Comparison of ENCODE assay signal across 8 cellular contexts in the genomic region with DNA sequence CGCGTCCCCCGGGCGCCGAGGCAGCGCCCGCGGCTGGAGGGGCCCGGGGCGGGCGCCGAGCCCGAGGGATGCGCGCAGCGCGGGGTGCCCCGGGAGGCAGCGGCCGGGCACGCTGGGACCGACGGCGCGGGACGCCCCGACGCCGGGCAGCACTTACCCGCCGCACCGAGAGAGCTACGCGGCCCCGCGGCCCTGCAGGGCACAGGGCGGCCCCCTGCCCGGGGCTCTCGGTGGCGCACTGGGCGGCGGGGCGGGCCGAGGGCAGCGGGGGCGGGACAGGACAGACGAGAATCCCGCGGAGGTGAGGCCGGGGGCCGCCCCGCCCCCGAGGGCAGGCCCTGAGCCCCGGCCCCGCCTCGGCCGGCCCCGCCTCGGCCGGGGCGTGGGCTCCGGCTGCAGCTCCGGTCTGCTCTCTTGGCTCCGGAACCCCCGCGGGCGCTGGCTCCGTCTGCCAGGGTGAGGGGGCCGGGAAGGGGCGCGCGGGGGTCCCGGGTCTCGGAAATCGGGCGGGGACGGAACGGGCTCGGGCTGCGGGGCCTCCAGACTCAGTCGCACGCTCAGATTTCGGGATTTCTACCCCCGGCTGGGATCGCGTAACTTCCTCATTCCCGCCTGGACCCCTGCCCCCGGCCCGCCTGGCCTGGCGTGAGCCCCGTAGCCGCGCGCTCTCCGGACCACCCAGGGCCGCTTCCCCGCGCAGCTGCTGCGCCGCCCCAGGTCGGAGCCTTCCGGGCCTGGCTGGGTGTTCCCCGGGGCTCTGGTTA. TPM values are rescaled to one million over a fixed set of nuclear protein-coding genes. Genes with fewer than 3 reads are reported as not detected.
DNase-seq lines count a peak whose midpoint lies in the region; ATAC-seq and TF ChIP-seq lines count a peak whose summit lies in the region.

Gene PLD2, plus strand, starts transcription at position 383 of the 764 bp plus-strand sequence. CDS start 621 bp downstream, outside the sequence.

- H3K9me3 ChIP-seq in cardiac muscle cell (ENCODE audit: low read depth) = no peaks in the 10 kb centered on the region
- H3K9me3 ChIP-seq in trophoblast cell (ENCODE audit: insufficient read depth, low read depth, low read length) = peaks cover 2% of the 10 kb centered on the region
- no peaks in the 10 kb centered on the region for H3K9me3 ChIP-seq in tibial artery

- peak within 1 kb of the TSS; percentile 67 for H4K12ac ChIP-seq in trophoblast cell (ENCODE audit: low read depth, low read length)

- H3K9me3 Mint-ChIP-seq in GM23338 = peaks cover 3% of the 10 kb centered on the region; the same call in 2 of the 3 replicates
- no peaks in the 10 kb centered on the region for H3K9me3 Mint-ChIP-seq in activated naive CD8-positive, alpha-beta T cell treated with anti-CD3 and anti-CD28 coated beads, Interleukin-2, amount 50 U/mL, for 24 hours

- H3K4me1 Mint-ChIP-seq in GM23338 = peaks cover 8% of the 10 kb centered on the region; the same call in 2 of the 3 replicates
- peaks cover 8% of the 10 kb centered on the region for H3K4me1 Mint-ChIP-seq in activated naive CD8-positive, alpha-beta T cell treated with anti-CD3 and anti-CD28 coated beads, Interleukin-2, amount 50 U/mL, for 24 hours

- peaks cover 20% of the 10 kb centered on the region for H3K27me3 Mint-ChIP-seq in GM23338 (ENCODE audit: insufficient read depth, low read depth, poor library complexity)
- no peaks in the 10 kb centered on the region for H3K27me3 Mint-ChIP-seq in activated naive CD8-positive, alpha-beta T cell treated with anti-CD3 and anti-CD28 coated beads, Interleukin-2, amount 50 U/mL, for 24 hours

- peak; percentile 93 for ATAC-seq in GM23338
- peak; percentile 96 for ATAC-seq in activated naive CD8-positive, alpha-beta T cell treated with anti-CD3 and anti-CD28 coated beads, Interleukin-2, amount 50 U/mL, for 24 hours

- H3K4ac ChIP-seq in trophoblast cell (ENCODE audit: low read depth, low read length) = peak within 1 kb of the TSS; percentile 91

- peak within 1 kb of the TSS; percentile 67 for H2BK5ac ChIP-seq in trophoblast cell (ENCODE audit: low read depth, low read length, poor library complexity)

- H2AFZ ChIP-seq in GM23338 = peak within 1 kb of the TSS; percentile 78; the same call in 1 of the 2 replicates
- H2AFZ ChIP-seq in trophoblast cell (ENCODE audit: insufficient read depth, low read length, poor library complexity) = peak within 1 kb of the TSS; percentile 83

- H3K27ac Mint-ChIP-seq in GM23338 = peak within 1 kb of the TSS; percentile 80; the same call in 1 of the 2 replicates
- no peak within 1 kb of the TSS for H3K27ac Mint-ChIP-seq in activated naive CD8-positive, alpha-beta T cell treated with anti-CD3 and anti-CD28 coated beads, Interleukin-2, amount 50 U/mL, for 24 hours

- peak within 1 kb of the TSS; percentile 39 for H2AK5ac ChIP-seq in trophoblast cell (ENCODE audit: low read length)

- peak within 1 kb of the TSS; percentile 85 for H3K14ac ChIP-seq in trophoblast cell (ENCODE audit: low read length)

- H2BK12ac ChIP-seq in trophoblast cell (ENCODE audit: low read length) = peak within 1 kb of the TSS; percentile 15

- no peak within 1 kb of the TSS for H3K23ac ChIP-seq in trophoblast cell (ENCODE audit: low read length)

- peak; percentile 53 for DNase-seq in ELF-1 (ENCODE audit: low read depth, low spot score)
- DNase-seq in GM23338 (ENCODE audit: low spot score) = peak; percentile 93
- peak; percentile 77 for DNase-seq in M059J (ENCODE audit: low read depth)
- DNase-seq in T follicular helper cell (ENCODE audit: low read depth) = peak; percentile 80
- peak; percentile 90 for DNase-seq in activated naive CD8-positive, alpha-beta T cell treated with anti-CD3 and anti-CD28 coated beads, Interleukin-2, amount 50 U/mL, for 24 hours
- DNase-seq in cardiac muscle cell (ENCODE audit: low read depth in 1 of 2, low spot score in 1 of 2) = peak; percentile 83 to 94
- DNase-seq in trophoblast cell = peak; percentile 83 to 94
- DNase-seq in tibial artery = peak; percentile 85 to 89

- WGBS in trophoblast cell (ENCODE audit: extremely low coverage, insufficient coverage, insufficient read length) = no CpG with 5 or more reads among the region's 103 CpGs

- peak within 1 kb of the TSS; percentile 95 for H4K91ac ChIP-seq in trophoblast cell (ENCODE audit: low read depth, low read length)

- peak within 1 kb of the TSS; percentile 73 for H2BK120ac ChIP-seq in trophoblast cell (ENCODE audit: insufficient read depth, low read length, poor library complexity)

- H3K4me1 ChIP-seq in GM23338 (ENCODE audit: insufficient read depth) (peaks cover 6% of the 10 kb centered on the region), cardiac muscle cell (ENCODE audit: low read depth) (no peaks in the 10 kb centered on the region), trophoblast cell (ENCODE audit: control insufficient read depth in 1 of 2, insufficient read depth in 2 of 2, low read length in 2 of 2) (peaks cover 26 to 29% of the 10 kb centered on the region in 2 experiments), tibial artery (peaks cover 0 to 25% (median 18%) of the 10 kb centered on the region in 4 donors)

- H3K4me3 Mint-ChIP-seq in GM23338 = peak within 1 kb of the TSS; percentile 91
- peak within 1 kb of the TSS; percentile 76 for H3K4me3 Mint-ChIP-seq in activated naive CD8-positive, alpha-beta T cell treated with anti-CD3 and anti-CD28 coated beads, Interleukin-2, amount 50 U/mL, for 24 hours

- peak within 1 kb of the TSS; percentile 81 for H3K18ac ChIP-seq in trophoblast cell (ENCODE audit: low read length)

- intact Hi-C loops in tibial artery (cut with DNase I; ENCODE audit: low total_unique reads) = no loop called here

- no peaks in the 10 kb centered on the region for H3K9me2 ChIP-seq in GM23338 (ENCODE audit: insufficient read depth)

- peak within 1 kb of the TSS; percentile 83 for H4K8ac ChIP-seq in trophoblast cell (ENCODE audit: low read depth, low read length)

- H3K79me1 ChIP-seq in trophoblast cell (ENCODE audit: low read length) = peaks cover 10% of the 10 kb centered on the region

- peak within 1 kb of the TSS; percentile 80 for H3K4me2 ChIP-seq in GM23338
- peak within 1 kb of the TSS; percentile 99 for H3K4me2 ChIP-seq in trophoblast cell (ENCODE audit: low read length)

- H3K27me3 ChIP-seq in GM23338 (ENCODE audit: insufficient read depth) (no peaks in the 10 kb centered on the region), cardiac muscle cell (no peaks in the 10 kb centered on the region), trophoblast cell (ENCODE audit: insufficient read depth, low read length) (no peaks in the 10 kb centered on the region), tibial artery (no peaks in the 10 kb centered on the region)

- H3K36me3 ChIP-seq in GM23338 (ENCODE audit: insufficient read depth) (peaks cover 14% of the 10 kb centered on the region), cardiac muscle cell (no peaks in the 10 kb centered on the region), trophoblast cell (ENCODE audit: control insufficient read depth in 1 of 2, insufficient read depth in 2 of 2, low read length in 2 of 2) (peaks cover 20 to 22% of the 10 kb centered on the region in 2 experiments), tibial artery (peaks cover 0 to 31% (median 6%) of the 10 kb centered on the region in 3 donors)

- no peak for TF ChIP-seq CTCF in GM23338 (conservative IDR thresholded peaks at IDR 0.05; ENCODE audit: low read depth in 2 of 2)
- no peak for TF ChIP-seq CTCF in cardiac muscle cell (IDR thresholded peaks at IDR 0.05; ENCODE audit: low read depth, low read length)
- no peak for TF ChIP-seq CTCF in tibial artery (IDR thresholded peaks at IDR 0.05)

- no peaks in the 10 kb centered on the region; the same call in 1 of the 2 replicates for H4K20me1 ChIP-seq in GM23338 (replicated peaks; ENCODE audit: insufficient read depth)

- H3K4me3 ChIP-seq in GM23338 (peak within 1 kb of the TSS; percentile 77), cardiac muscle cell (peak within 1 kb of the TSS; percentile 52), trophoblast cell (ENCODE audit: low read depth, low read length) (peak within 1 kb of the TSS; percentile 91), tibial artery (peak within 1 kb of the TSS; percentile 89 to 94)

- peaks cover 21% of the 10 kb centered on the region for H3K36me3 Mint-ChIP-seq in GM23338 (ENCODE audit: low read depth)
- H3K36me3 Mint-ChIP-seq in activated naive CD8-positive, alpha-beta T cell treated with anti-CD3 and anti-CD28 coated beads, Interleukin-2, amount 50 U/mL, for 24 hours (ENCODE audit: low read depth) = peaks cover 2% of the 10 kb centered on the region

- no peaks in the 10 kb centered on the region for H3F3A ChIP-seq in GM23338 (replicated peaks; ENCODE audit: low read depth)

- H3K9ac ChIP-seq in trophoblast cell (ENCODE audit: low read length) = peak within 1 kb of the TSS; percentile 92

- H3K79me2 ChIP-seq in GM23338 (replicated peaks; ENCODE audit: insufficient read depth) (no peaks in the 10 kb centered on the region), trophoblast cell (ENCODE audit: control insufficient read depth, insufficient read depth, low read length, poor library complexity) (peaks cover 7% of the 10 kb centered on the region)

- H3K27ac ChIP-seq in GM23338 (ENCODE audit: low read depth) (0 out of 2 replicates have a peak within 1 kb of the TSS, but pooled peaks have one; percentile 6), cardiac muscle cell (no peak within 1 kb of the TSS), trophoblast cell (ENCODE audit: low read depth, low read length) (no peak within 1 kb of the TSS), tibial artery (peak within 1 kb of the TSS; percentile 67 to 71)

TF ChIP-seq in GM23338, 12 proteins besides CTCF, POLR2A, EP300 and RAD21 (continues in another document):
- TF ChIP-seq EZH2phosphoT487 (IDR thresholded peaks at IDR 0.05; ENCODE audit: unreplicated experiment) = no peak

RNA-seq across cellular contexts. Expression of gene PLD2, which starts in this region (rescaled TPM):
- 49.9 and 55.9 TPM in 2 replicates for total RNA-seq in GM23338 (2014; rRNA removed; shearing (Covaris generic))
- polyA plus RNA-seq in GM23338 (2016; fragmentation: Nextera tagmentation; extraction: Ambion mirVana) = 20.2 and 22.1 TPM in 2 replicates
- total RNA-seq in M059J (2014; rRNA removed; shearing (Covaris generic)) = 3.7 and 7.5 TPM in 2 replicates
- 15.0 and 18.3 TPM in 2 replicates for total RNA-seq in cardiac muscle cell
- polyA plus RNA-seq in cardiac muscle cell = 12.4 and 16.8 TPM in 2 replicates
- 40.7 and 43.6 TPM in 2 replicates for polyA plus RNA-seq in trophoblast cell (2013)

Comparison
In these comparisons a context has a peak if more than half of its experiments do, and no peak if none do; other contexts are left out.
1. H3K27ac ChIP-seq: peak in GM23338 (single experiment) and tibial artery (2 of 2); none in cardiac muscle cell (single experiment) and trophoblast cell (single experiment).
2. Peak in every context shown above with its lines, with median percentiles within 50 percentile points of each other: DNase-seq and H3K4me3 ChIP-seq.